16 cellular contexts compared by ENCODE assay signal in genomic region chr14:90424075-90424474, GRCh38. TPM values are rescaled to one million over a fixed set of nuclear protein-coding genes. Genes with fewer than 3 reads are reported as not detected.
DNase-seq lines count a peak whose midpoint lies in the region; ATAC-seq and TF ChIP-seq lines count a peak whose summit lies in the region.
"Had no signal": no experiment of that assay in that cellular context is flagged by ENCODE, and none has a peak within 500 bp of the region (broad histone marks: within the 10 kb centered on the region; RNA-seq: fewer than 3 reads in every experiment).

No MANE protein-coding gene starts in this region.

- peak; percentile 31 for DNase-seq in GM23338 (ENCODE audit: low spot score)
- DNase-seq in WTC11 (ENCODE audit: low spot score): no peak
- peak; percentile 40 for DNase-seq in iPS-NIHi11 (ENCODE audit: low spot score)
- no peak for DNase-seq in NCI-H226
- no peak for DNase-seq in MCF 10A (ENCODE audit: unreplicated experiment)
- DNase-seq in DMS 273 treated with DMSO at 0.1 percent for 48 hours (lab: John Stamatoyannopoulos, UW): no peak
- DNase-seq: DMS79 treated with DMSO at 0.1 percent for 48 hours, GF-D8, GM23248 had no signal

- no peaks in the 10 kb centered on the region for H3K27me3 ChIP-seq in BLaER1
- no peaks in the 10 kb centered on the region for H3K27me3 ChIP-seq in GM23338 (ENCODE audit: insufficient read depth)

- H3F3A ChIP-seq in GM23338 (replicated peaks; ENCODE audit: low read depth): no peaks in the 10 kb centered on the region

- H3K4me1 ChIP-seq in BLaER1 (peaks cover 73% of the 10 kb centered on the region), GM23338 (ENCODE audit: insufficient read depth) (peaks cover 16% of the 10 kb centered on the region)

- H3K9me3 Mint-ChIP-seq in GM23338: no peaks in the 10 kb centered on the region
- no peaks in the 10 kb centered on the region for H3K9me3 Mint-ChIP-seq in WTC11
- H3K9me3 Mint-ChIP-seq in MCF 10A (ENCODE audit: unreplicated experiment): no peaks in the 10 kb centered on the region

- H3K27me3 Mint-ChIP-seq in GM23338 (ENCODE audit: insufficient read depth, low read depth, poor library complexity) (peaks cover 11% of the 10 kb centered on the region), WTC11 (ENCODE audit: low read depth) (no peaks in the 10 kb centered on the region; the same call in 1 of the 2 replicates), MCF 10A (ENCODE audit: insufficient read depth, unreplicated experiment) (no peaks in the 10 kb centered on the region)

- no peaks in the 10 kb centered on the region for H3K36me3 ChIP-seq in BLaER1
- H3K36me3 ChIP-seq in GM23338 (ENCODE audit: insufficient read depth): no peaks in the 10 kb centered on the region
- H3K36me3 ChIP-seq: HAP-1 had no signal

- BruUV-seq in MCF 10A (replicated peaks; lab: Mats Ljungman, UMichigan): no TSS peak

- H3K4me1 Mint-ChIP-seq in GM23338: peaks cover 18% of the 10 kb centered on the region
- H3K4me1 Mint-ChIP-seq in WTC11: peaks cover 23% of the 10 kb centered on the region
- H3K4me1 Mint-ChIP-seq in MCF 10A (ENCODE audit: insufficient read depth, unreplicated experiment): peaks cover 4% of the 10 kb centered on the region
- H3K4me1 Mint-ChIP-seq: CD4-positive, alpha-beta memory T cell had no signal

- ATAC-seq in GM23338 (peak; percentile 62), WTC11 (peak; percentile 67), GM21737 (IDR thresholded peaks at IDR 0.05; ENCODE audit: unreplicated experiment) (no peak)

- H3K27ac Mint-ChIP-seq in GM23338 (no peak overlapping the region), WTC11 (0 out of 2 replicates have a peak overlapping the region, but pooled peaks have one; percentile 13), MCF 10A (ENCODE audit: low read depth, unreplicated experiment) (no peak overlapping the region)
- H3K27ac Mint-ChIP-seq: B cell had no signal

- H3K9me3 ChIP-seq in BLaER1: peaks cover 3% of the 10 kb centered on the region; the same call in 1 of the 2 replicates
- H3K9me3 ChIP-seq: HAP-1 had no signal

- TF ChIP-seq CTCF in GM23338 (conservative IDR thresholded peaks at IDR 0.05; ENCODE audit: low read depth in 2 of 2) (no peak), WTC11 (IDR thresholded peaks at IDR 0.05) (no peak), MCF 10A (IDR thresholded peaks at IDR 0.05; ENCODE audit: unreplicated experiment) (no peak)

- no peaks in the 10 kb centered on the region for H4K20me1 ChIP-seq in BLaER1
- no peaks in the 10 kb centered on the region for H4K20me1 ChIP-seq in GM23338 (replicated peaks; ENCODE audit: insufficient read depth)

- POLR2A ChIA-PET in WTC11 (lab: Charles Lee): no interaction called here
- POLR2A ChIA-PET in MCF 10A (lab: Yijun Ruan, JAX): no interaction called here

- peak overlapping the region; percentile 53; the same call in 1 of the 2 replicates for H3K27ac ChIP-seq in BLaER1
- no peak overlapping the region for H3K27ac ChIP-seq in GM23338 (ENCODE audit: low read depth)
- H3K27ac ChIP-seq: C4-2B, GM23248, KMS-11 had no signal

- H3K4me2 ChIP-seq in BLaER1 (peak overlapping the region; percentile 61), GM23338 (peak overlapping the region; percentile 60; the same call in 1 of the 2 replicates)
- H3K4me2 ChIP-seq: KMS-11 had no signal

- H2AFZ ChIP-seq in GM23338: peak overlapping the region; percentile 95
- H2AFZ ChIP-seq: GM23248 had no signal

- intact Hi-C loops in MCF 10A (cut with micrococcal nuclease): no loop called here

- H3K9ac ChIP-seq in BLaER1: no peak overlapping the region
- H3K9ac ChIP-seq: GM23248, KMS-11 had no signal

- CTCF ChIA-PET in WTC11 (lab: Charles Lee): interaction anchor here (0.8 to 1.4 kb wide), 3 partner anchors 15 to 135 kb away, joined by 3 to 5 read pairs (median 4); no protein-coding TSS in a partner anchor
- CTCF ChIA-PET in MCF 10A (lab: Yijun Ruan, JAX): interaction anchor here (0.6 to 1.8 kb wide), 2 partner anchors 16 to 24 kb away, joined by 3 to 4 read pairs; no protein-coding TSS in a partner anchor

- no peak overlapping the region for H3K4me3 Mint-ChIP-seq in GM23338
- H3K4me3 Mint-ChIP-seq in WTC11: no peak overlapping the region
- no peak overlapping the region for H3K4me3 Mint-ChIP-seq in MCF 10A (ENCODE audit: unreplicated experiment)
- H3K4me3 Mint-ChIP-seq: B cell; CD4-positive, alpha-beta memory T cell had no signal

- no peaks in the 10 kb centered on the region for H3K79me2 ChIP-seq in GM23338 (replicated peaks; ENCODE audit: insufficient read depth)

- H3K36me3 Mint-ChIP-seq in GM23338 (ENCODE audit: low read depth): no peaks in the 10 kb centered on the region; the same call in 2 of the 3 replicates
- no peaks in the 10 kb centered on the region for H3K36me3 Mint-ChIP-seq in WTC11
- no peaks in the 10 kb centered on the region for H3K36me3 Mint-ChIP-seq in MCF 10A (ENCODE audit: insufficient read depth, unreplicated experiment)
- H3K36me3 Mint-ChIP-seq: CD4-positive, alpha-beta memory T cell had no signal

- H3K4me3 ChIP-seq in BLaER1 (no peak overlapping the region), GM23338 (no peak overlapping the region)
- H3K4me3 ChIP-seq: GM23248, HAP-1 had no signal

- H3K9me2 ChIP-seq in GM23338 (ENCODE audit: insufficient read depth): no peaks in the 10 kb centered on the region

TF ChIP-seq in GM23338, 12 proteins besides CTCF, POLR2A, EP300 and RAD21 (continues in another document):
- no peak for TF ChIP-seq JUNB (IDR thresholded peaks at IDR 0.05; ENCODE audit: unreplicated experiment)
- TF ChIP-seq EZH2phosphoT487 (IDR thresholded peaks at IDR 0.05; ENCODE audit: unreplicated experiment): no peak

TF ChIP-seq in WTC11, 78 proteins besides CTCF, POLR2A, EP300 and RAD21:
- TF ChIP-seq ZNF512 (CRISPR knock-in tag; IDR thresholded peaks at IDR 0.05; ENCODE audit: borderline replicate concordance) (no peak), ZNF281 (CRISPR knock-in tag; IDR thresholded peaks at IDR 0.05) (no peak), AFF4 (CRISPR knock-in tag; IDR thresholded peaks at IDR 0.05; ENCODE audit: borderline replicate concordance) (no peak), ZNF423 (CRISPR knock-in tag; IDR thresholded peaks at IDR 0.05) (no peak), RORB (CRISPR knock-in tag; IDR thresholded peaks at IDR 0.05) (no peak)
TF ChIP-seq in WTC11: peak in this region for 0.

RNA-seq across cellular contexts. Expression of gene CALM1, which starts 27.2 kb away (rescaled TPM):
- total RNA-seq in GM23338 (2014; rRNA removed; shearing (Covaris generic)): 308 and 335 TPM in 2 replicates
- 1,841 and 2,024 TPM in 2 replicates for polyA plus RNA-seq in GM23338 (2016; fragmentation: Nextera tagmentation; extraction: Ambion mirVana)
- total RNA-seq in WTC11 (2021) (338 to 373 TPM (median 350 TPM) in 3 replicates), MCF 10A (2022) (122 and 140 TPM in 2 replicates)

Comparison
In these comparisons a context has a peak if more than half of its experiments do, and no peak if none do; other contexts are left out.
1. DNase-seq: peak in GM23338 (single experiment) and iPS-NIHi11 (single experiment); none in WTC11 (single experiment), NCI-H226 (single experiment), MCF 10A (single experiment) and DMS 273 treated with DMSO at 0.1 percent for 48 hours (single experiment).